ENCODE assay signal across 34 cellular contexts in the genomic region with DNA sequence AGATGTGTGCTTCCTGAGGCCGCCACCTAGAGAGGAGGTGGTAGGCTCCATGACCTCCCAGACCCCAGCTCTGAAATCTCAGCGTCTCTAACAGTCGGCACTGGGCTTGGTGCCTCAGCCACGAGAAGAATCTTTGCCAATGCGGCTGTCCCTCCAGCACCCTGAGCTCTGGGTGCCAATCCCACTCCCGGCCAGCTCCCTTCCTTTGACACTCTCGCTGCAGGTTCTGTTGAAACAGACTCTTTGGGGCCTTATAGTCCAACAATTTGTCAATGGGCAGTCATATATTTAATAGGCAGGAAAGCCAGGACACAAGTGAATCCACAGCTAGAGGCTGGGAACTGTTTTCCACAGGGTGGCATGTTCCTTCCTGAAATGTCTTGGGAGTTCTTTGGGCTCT. TPM values are rescaled to one million over a fixed set of nuclear protein-coding genes. Genes with fewer than 3 reads are reported as not detected.
"Had no signal": no experiment of that assay in that cellular context is flagged by ENCODE, and none has a peak within 500 bp of the region (broad histone marks: within the 10 kb centered on the region; RNA-seq: fewer than 3 reads in every experiment).

No MANE protein-coding gene starts in this region.

- H3K9me3 ChIP-seq: ascending aorta had no signal

- H3K4me1 ChIP-seq: ascending aorta had no signal

- H3K36me3 Mint-ChIP-seq: activated naive CD4-positive, alpha-beta T cell treated with anti-CD3 and anti-CD28 coated beads, Interleukin-2, amount 10 ng/mL, durations not matched to agents 7 days and 5 days; activated naive CD4-positive, alpha-beta T cell treated with anti-CD3 and anti-CD28 coated beads, Interleukin-2, amount 50 U/mL, for 24 hours; activated naive CD8-positive, alpha-beta T cell; activated naive CD8-positive, alpha-beta T cell treated with anti-CD3 and anti-CD28 coated beads, Interleukin-2, amount 10 ng/mL, durations not matched to agents 7 days and 5 days had no signal

- H3K27me3 ChIP-seq: ascending aorta, cardiac muscle cell had no signal

- DNase-seq: activated B cell treated with CpG ODN at 0.5 μM for 24 hours; activated CD4-positive, alpha-beta memory T cell treated with anti-CD3 and anti-CD28 coated beads, Interleukin-2, amount 10 ng/mL, durations not matched to agents 7 days and 5 days; activated CD4-positive, alpha-beta T cell treated with anti-CD3 and anti-CD28 coated beads for 36 hours; activated CD4-positive, alpha-beta T cell treated with anti-CD3 and anti-CD28 coated beads for 48 hours; activated CD4-positive, alpha-beta T cell treated with anti-CD3 and anti-CD28 coated beads, Interleukin-2, amount 10 ng/mL, durations not matched to agents 7 days and 5 days; activated CD4-positive, alpha-beta T cell treated with anti-CD3 and anti-CD28 coated beads, Interleukin-2, amount 50 U/mL, for 48 hours; activated CD4-positive, CD25-positive, alpha-beta regulatory T cell treated with anti-CD3 and anti-CD28 coated beads, Interleukin-2, amount 50 U/mL, for 72 hours; activated CD8-positive, alpha-beta memory T cell treated with anti-CD3 and anti-CD28 coated beads, Interleukin-2, amount 50 U/mL, for 48 hours; activated CD8-positive, alpha-beta T cell treated with anti-CD3 and anti-CD28 coated beads, Interleukin-2, amount 10 ng/mL, durations not matched to agents 7 days and 5 days; activated effector memory CD4-positive, alpha-beta T cell treated with Interleukin-2 at 50 U/mL for 16 hours; activated gamma-delta T cell; activated naive CD4-positive, alpha-beta T cell treated with anti-CD3 and anti-CD28 coated beads, Interleukin-2, amount 10 ng/mL, durations not matched to agents 7 days and 5 days; activated naive CD4-positive, alpha-beta T cell treated with Interleukin-2 at 50 U/mL for 16 hours; activated naive CD8-positive, alpha-beta T cell treated with anti-CD3 and anti-CD28 coated beads, Interleukin-2, amount 10 ng/mL, durations not matched to agents 7 days and 5 days; activated naive CD8-positive, alpha-beta T cell treated with anti-CD3 and anti-CD28 coated beads, Interleukin-2, amount 50 U/mL, for 24 hours; activated T-cell treated with anti-CD3 and anti-CD28 coated beads, Interleukin-2, amount 50 U/mL, for 24 hours; activated T-cell treated with anti-CD3 and anti-CD28 coated beads, Interleukin-2, amount 50 U/mL, for 48 hours; amygdala; anterior cingulate cortex; cerebellar nuclear complex; T-helper 1 cell; T-helper 2 cell; T-helper 9 cell had no signal

- ATAC-seq: activated CD4-positive, alpha-beta T cell treated with anti-CD3 and anti-CD28 coated beads for 36 hours; activated CD8-positive, alpha-beta T cell treated with anti-CD3 and anti-CD28 coated beads, Interleukin-2, amount 10 ng/mL, durations not matched to agents 7 days and 5 days; activated naive CD8-positive, alpha-beta T cell treated with anti-CD3 and anti-CD28 coated beads, Interleukin-2, amount 50 U/mL, for 24 hours had no signal

- H3K4me1 Mint-ChIP-seq: activated B cell treated with CpG ODN at 0.5 μM for 24 hours; activated CD4-positive, alpha-beta memory T cell treated with anti-CD3 and anti-CD28 coated beads, Interleukin-2, amount 10 ng/mL, durations not matched to agents 7 days and 5 days; activated CD4-positive, alpha-beta T cell treated with anti-CD3 and anti-CD28 coated beads for 36 hours; activated CD4-positive, alpha-beta T cell treated with anti-CD3 and anti-CD28 coated beads, Interleukin-2, amount 10 ng/mL, durations not matched to agents 7 days and 5 days; activated naive CD4-positive, alpha-beta T cell treated with anti-CD3 and anti-CD28 coated beads, Interleukin-2, amount 10 ng/mL, durations not matched to agents 7 days and 5 days; activated naive CD4-positive, alpha-beta T cell treated with anti-CD3 and anti-CD28 coated beads, Interleukin-2, amount 50 U/mL, for 24 hours; activated naive CD8-positive, alpha-beta T cell treated with anti-CD3 and anti-CD28 coated beads, Interleukin-2, amount 10 ng/mL, durations not matched to agents 7 days and 5 days; activated naive CD8-positive, alpha-beta T cell treated with anti-CD3 and anti-CD28 coated beads, Interleukin-2, amount 50 U/mL, for 24 hours; central memory CD8-positive, alpha-beta T cell had no signal

- H3K27me3 Mint-ChIP-seq: brain had no signal

- H3K27ac ChIP-seq: ascending aorta, cardiac muscle cell, VCaP had no signal

- H3K27ac Mint-ChIP-seq: activated B cell treated with CpG ODN at 0.5 μM for 24 hours; activated CD4-positive, alpha-beta memory T cell treated with anti-CD3 and anti-CD28 coated beads, Interleukin-2, amount 10 ng/mL, durations not matched to agents 7 days and 5 days; activated CD4-positive, alpha-beta T cell treated with anti-CD3 and anti-CD28 coated beads for 36 hours; activated CD4-positive, alpha-beta T cell treated with anti-CD3 and anti-CD28 coated beads, Interleukin-2, amount 10 ng/mL, durations not matched to agents 7 days and 5 days; activated CD8-positive, alpha-beta T cell treated with anti-CD3 and anti-CD28 coated beads, Interleukin-2, amount 10 ng/mL, durations not matched to agents 7 days and 5 days; activated naive CD4-positive, alpha-beta T cell treated with anti-CD3 and anti-CD28 coated beads, Interleukin-2, amount 10 ng/mL, durations not matched to agents 7 days and 5 days; activated naive CD4-positive, alpha-beta T cell treated with anti-CD3 and anti-CD28 coated beads, Interleukin-2, amount 50 U/mL, for 24 hours; activated naive CD8-positive, alpha-beta T cell; activated naive CD8-positive, alpha-beta T cell treated with anti-CD3 and anti-CD28 coated beads, Interleukin-2, amount 10 ng/mL, durations not matched to agents 7 days and 5 days; activated naive CD8-positive, alpha-beta T cell treated with anti-CD3 and anti-CD28 coated beads, Interleukin-2, amount 50 U/mL, for 24 hours; activated T-helper 2 cell treated with anti-CD3 and anti-CD28 coated beads, Interferon-gamma antibody, Interleukin-2, Interleukin-4, amounts not matched to agents 10 μg/mL and 5 μg/mL and 100 μg/mL, durations not matched to agents 14 hours and 24 hours and 36 hours; brain; T-helper 1 cell treated with Interleukin-12 subunit alpha and Interleukin-12 subunit beta and Interleukin-4 antibody, amounts not matched to agents 30 μg/mL and 1 μg/mL, for 36 hours; T-helper 2 cell treated with Interferon-gamma antibody and Interleukin-4, amounts not matched to agents 5 μg/mL and 100 μg/mL, for 36 hours had no signal

- H3K4me3 ChIP-seq: ascending aorta, cardiac muscle cell had no signal

- H3K36me3 ChIP-seq: ascending aorta, cardiac muscle cell had no signal

- H3K9me3 Mint-ChIP-seq: activated B cell treated with CpG ODN at 0.5 μM for 24 hours; activated CD4-positive, alpha-beta memory T cell treated with anti-CD3 and anti-CD28 coated beads, Interleukin-2, amount 10 ng/mL, durations not matched to agents 7 days and 5 days; activated CD4-positive, alpha-beta T cell treated with anti-CD3 and anti-CD28 coated beads, Interleukin-2, amount 10 ng/mL, durations not matched to agents 7 days and 5 days; activated naive CD4-positive, alpha-beta T cell treated with anti-CD3 and anti-CD28 coated beads, Interleukin-2, amount 10 ng/mL, durations not matched to agents 7 days and 5 days; activated naive CD4-positive, alpha-beta T cell treated with anti-CD3 and anti-CD28 coated beads, Interleukin-2, amount 50 U/mL, for 24 hours; activated naive CD8-positive, alpha-beta T cell treated with anti-CD3 and anti-CD28 coated beads, Interleukin-2, amount 10 ng/mL, durations not matched to agents 7 days and 5 days; activated naive CD8-positive, alpha-beta T cell treated with anti-CD3 and anti-CD28 coated beads, Interleukin-2, amount 50 U/mL, for 24 hours; activated T-cell treated with anti-CD3 and anti-CD28 coated beads, Interleukin-2, amount 50 U/mL, for 24 hours; activated T-helper 2 cell treated with anti-CD3 and anti-CD28 coated beads, Interferon-gamma antibody, Interleukin-2, Interleukin-4, amounts not matched to agents 10 μg/mL and 5 μg/mL and 100 μg/mL, durations not matched to agents 14 hours and 24 hours and 36 hours; central memory CD8-positive, alpha-beta T cell; T-helper 1 cell treated with Interleukin-12 subunit alpha and Interleukin-12 subunit beta and Interleukin-4 antibody, amounts not matched to agents 30 μg/mL and 1 μg/mL, for 36 hours; T-helper 2 cell treated with Interferon-gamma antibody and Interleukin-4, amounts not matched to agents 5 μg/mL and 100 μg/mL, for 36 hours had no signal

- H3K4me3 Mint-ChIP-seq: activated B cell treated with CpG ODN at 0.5 μM for 24 hours; activated CD4-positive, alpha-beta memory T cell treated with anti-CD3 and anti-CD28 coated beads, Interleukin-2, amount 10 ng/mL, durations not matched to agents 7 days and 5 days; activated CD4-positive, alpha-beta T cell treated with anti-CD3 and anti-CD28 coated beads for 36 hours; activated CD4-positive, alpha-beta T cell treated with anti-CD3 and anti-CD28 coated beads, Interleukin-2, amount 10 ng/mL, durations not matched to agents 7 days and 5 days; activated CD8-positive, alpha-beta T cell treated with anti-CD3 and anti-CD28 coated beads, Interleukin-2, amount 10 ng/mL, durations not matched to agents 7 days and 5 days; activated naive CD4-positive, alpha-beta T cell treated with anti-CD3 and anti-CD28 coated beads, Interleukin-2, amount 10 ng/mL, durations not matched to agents 7 days and 5 days; activated naive CD4-positive, alpha-beta T cell treated with anti-CD3 and anti-CD28 coated beads, Interleukin-2, amount 50 U/mL, for 24 hours; activated naive CD8-positive, alpha-beta T cell; activated naive CD8-positive, alpha-beta T cell treated with anti-CD3 and anti-CD28 coated beads, Interleukin-2, amount 10 ng/mL, durations not matched to agents 7 days and 5 days; activated naive CD8-positive, alpha-beta T cell treated with anti-CD3 and anti-CD28 coated beads, Interleukin-2, amount 50 U/mL, for 24 hours; activated T-cell treated with anti-CD3 and anti-CD28 coated beads, Interleukin-2, amount 50 U/mL, for 24 hours; brain; central memory CD8-positive, alpha-beta T cell; T-helper 1 cell treated with Interleukin-12 subunit alpha and Interleukin-12 subunit beta and Interleukin-4 antibody, amounts not matched to agents 30 μg/mL and 1 μg/mL, for 36 hours; T-helper 2 cell treated with Interferon-gamma antibody and Interleukin-4, amounts not matched to agents 5 μg/mL and 100 μg/mL, for 36 hours had no signal

RNA-seq across cellular contexts. Expression of gene PRMT8, which starts 52.8 kb away (rescaled TPM):
- total RNA-seq: activated B cell treated with CpG ODN at 0.5 μM for 24 hours; activated CD4-positive, alpha-beta memory T cell treated with anti-CD3 and anti-CD28 coated beads, Interleukin-2, amount 10 ng/mL, durations not matched to agents 7 days and 5 days; activated CD4-positive, alpha-beta T cell treated with anti-CD3 and anti-CD28 coated beads for 36 hours; activated CD4-positive, alpha-beta T cell treated with anti-CD3 and anti-CD28 coated beads, Interleukin-2, amount 10 ng/mL, durations not matched to agents 7 days and 5 days; activated CD8-positive, alpha-beta memory T cell treated with anti-CD3 and anti-CD28 coated beads for 36 hours; activated CD8-positive, alpha-beta T cell treated with anti-CD3 and anti-CD28 coated beads, Interleukin-2, amount 10 ng/mL, durations not matched to agents 7 days and 5 days; activated naive CD8-positive, alpha-beta T cell treated with anti-CD3 and anti-CD28 coated beads, Interleukin-2, amount 10 ng/mL, durations not matched to agents 7 days and 5 days; activated T-helper 2 cell treated with anti-CD3 and anti-CD28 coated beads, Interferon-gamma antibody, Interleukin-2, Interleukin-4, amounts not matched to agents 10 μg/mL and 5 μg/mL and 100 μg/mL, durations not matched to agents 14 hours and 24 hours and 36 hours; ascending aorta had no signal
